ENCODE assay signal across 25 cellular contexts in genomic region chr4:69707807-69708206, GRCh38. TPM values are rescaled to one million over a fixed set of nuclear protein-coding genes. Genes with fewer than 3 reads are reported as not detected.
DNase-seq lines count a peak whose midpoint lies in the region; ATAC-seq and TF ChIP-seq lines count a peak whose summit lies in the region.
"Had no signal": no experiment of that assay in that cellular context is flagged by ENCODE, and none has a peak within 500 bp of the region (broad histone marks: within the 10 kb centered on the region; RNA-seq: fewer than 3 reads in every experiment).

No MANE protein-coding gene starts in this region.

- peaks cover 0 to under 1% (median 0%) of the 10 kb centered on the region in 3 donors for H3K36me3 Mint-ChIP-seq in immature natural killer cell

- no peaks in the 10 kb centered on the region for H3K4me1 Mint-ChIP-seq in immature natural killer cell

- H3K27me3 ChIP-seq in ACC112 (ENCODE audit: insufficient read depth, low read length), result no peaks in the 10 kb centered on the region
- no peaks in the 10 kb centered on the region for H3K27me3 ChIP-seq in right lobe of liver
- H3K27me3 ChIP-seq: BE2C, gastrocnemius medialis had no signal

- no peak for TF ChIP-seq CTCF in right lobe of liver (IDR thresholded peaks at IDR 0.05)

- peak overlapping the region; percentile 22; the same call in 1 of the 2 replicates for H3K4me3 ChIP-seq in ACC112 (ENCODE audit: low read depth, low read length)
- no peak overlapping the region for H3K4me3 ChIP-seq in right lobe of liver
- H3K4me3 ChIP-seq: A549, gastrocnemius medialis, lung had no signal

- no peaks in the 10 kb centered on the region for H3K79me2 ChIP-seq in ACC112 (ENCODE audit: control insufficient read depth, insufficient read depth, low read length, unreplicated experiment)

- peak overlapping the region; percentile 58 for H2AFZ ChIP-seq in ACC112 (ENCODE audit: low read length, unreplicated experiment)

- intact Hi-C loops in right lobe of liver (cut with DNase I) (no loop called here), Right ventricle myocardium superior (cut with DNase I) (no loop called here)

- peak overlapping the region; percentile 92 for H3K27ac ChIP-seq in ACC112 (ENCODE audit: low read depth, low read length)
- no peak overlapping the region for H3K27ac ChIP-seq in right lobe of liver
- H3K27ac ChIP-seq: A549, gastrocnemius medialis had no signal

- H3K27ac Mint-ChIP-seq in immature natural killer cell, result no peak overlapping the region
- H3K27ac Mint-ChIP-seq: activated naive CD8-positive, alpha-beta T cell had no signal

- no peaks in the 10 kb centered on the region for H3K9me3 ChIP-seq in right lobe of liver
- H3K9me3 ChIP-seq: A549, BE2C, gastrocnemius medialis had no signal

- H3K4me1 ChIP-seq in ACC112 (ENCODE audit: control insufficient read depth, insufficient read depth, low read length, unreplicated experiment), result peaks cover 17% of the 10 kb centered on the region
- peaks cover 0 to 14% (median 6%) of the 10 kb centered on the region in 4 donors for H3K4me1 ChIP-seq in right lobe of liver
- H3K4me1 ChIP-seq: A549, BE2C, gastrocnemius medialis had no signal

- peaks cover 0 to 3% (median 2%) of the 10 kb centered on the region in 3 donors for H3K27me3 Mint-ChIP-seq in immature natural killer cell (ENCODE audit: low read depth in 3 of 3)
- H3K27me3 Mint-ChIP-seq: activated naive CD8-positive, alpha-beta T cell had no signal

- H3K36me3 ChIP-seq in ACC112 (ENCODE audit: insufficient read depth, low read length), result no peaks in the 10 kb centered on the region
- H3K36me3 ChIP-seq in right lobe of liver, result no peaks in the 10 kb centered on the region
- H3K36me3 ChIP-seq: BE2C, gastrocnemius medialis had no signal

- DNase-seq in NCI-H69 (lab: John Stamatoyannopoulos, UW) (peak; percentile 39), dermis blood vessel endothelial cell (peak; percentile 20), right lobe of liver (no peak), immature natural killer cell (no peak), Right ventricle myocardium superior (no peak), SIG-M5 (lab: John Stamatoyannopoulos, UW) (no peak)
- DNase-seq: activated CD4-positive, alpha-beta T cell treated with anti-CD3 and anti-CD28 coated beads, Interleukin-2, amount 50 U/mL, for 48 hours; activated CD4-positive, CD25-positive, alpha-beta regulatory T cell; aorta; BE2C; central memory CD4-positive, alpha-beta T cell; DMS53; gastrocnemius medialis; hypothalamus; KBM-7; NCI-H187; NCI-H526 treated with DMSO at 0.1 percent for 48 hours had no signal

- ATAC-seq in right lobe of liver (peak; percentile 46 to 68 (median 56)), HG03571 (IDR thresholded peaks at IDR 0.05; ENCODE audit: unreplicated experiment) (no peak), Right ventricle myocardium superior (ENCODE audit: poor library complexity) (no peak)
- ATAC-seq: A549, gastrocnemius medialis had no signal

- no peaks in the 10 kb centered on the region for H3K9me3 Mint-ChIP-seq in immature natural killer cell

- H3K4me3 Mint-ChIP-seq in immature natural killer cell, result no peak overlapping the region
- H3K4me3 Mint-ChIP-seq: activated naive CD8-positive, alpha-beta T cell had no signal

- no peak for TF ChIP-seq POLR2A in right lobe of liver (IDR thresholded peaks at IDR 0.05)

RNA-seq across cellular contexts. Expression of gene SULT1B1, which starts 52.6 kb away (rescaled TPM):
- total RNA-seq in dermis blood vessel endothelial cell (2.4 and 12.6 TPM in 2 replicates), right lobe of liver (10 to 100 TPM in 5 of 6 experiments, 1 to 10 TPM in 1; 10.0 to 66.3 (median 31.4) TPM), Right ventricle myocardium superior (0.89 TPM)
- polyA plus RNA-seq in immature natural killer cell, result 10 to 100 TPM in 2 of 3 donors, 1 to 10 TPM in 1; 8.9 to 14.9 (median 11.0) TPM
- total RNA-seq: epithelial cell of proximal tubule had no signal

RNA-seq across cellular contexts. Expression of gene UGT2A1, which starts 54.8 kb away (rescaled TPM):
- under 0.01 and 0.05 TPM in 2 replicates for total RNA-seq in dermis blood vessel endothelial cell
- 10 to 100 TPM in 1 of 6 experiments, 1 to 10 TPM in 3, under 1 TPM in 2; 0.24 to 23.9 (median 1.3) TPM for total RNA-seq in right lobe of liver
- polyA plus RNA-seq in immature natural killer cell, result not detected
- total RNA-seq in Right ventricle myocardium superior, result not detected
- total RNA-seq: aorta, epithelial cell of proximal tubule, gastrocnemius medialis, lung, subcutaneous adipose tissue, ureter had no signal
- polyA plus RNA-seq: A549, aorta had no signal

Comparison
In these comparisons a context has a peak if more than half of its experiments do, and no peak if none do; other contexts are left out.
1. DNase-seq: peak in NCI-H69 (single experiment) and dermis blood vessel endothelial cell (single experiment); none in right lobe of liver (0 of 3), immature natural killer cell (0 of 3), Right ventricle myocardium superior (single experiment) and SIG-M5 (single experiment).
2. ATAC-seq: peak in right lobe of liver (4 of 4); none in HG03571 (single experiment) and Right ventricle myocardium superior (single experiment).